Comparison of ENCODE assay signal across 6 cellular contexts in genomic region chr5:140664018-140664352, GRCh38. TPM values are rescaled to one million over a fixed set of nuclear protein-coding genes. Genes with fewer than 3 reads are reported as not detected.
DNase-seq lines count a peak whose midpoint lies in the region; ATAC-seq lines count a peak whose summit lies in the region.

No MANE protein-coding gene starts in this region.

- no peak for DNase-seq in activated naive CD4-positive, alpha-beta T cell treated with anti-CD3 and anti-CD28 coated beads for 36 hours
- DNase-seq in activated naive CD4-positive, alpha-beta T cell treated with Interleukin-2 at 50 U/mL for 16 hours: no peak
- DNase-seq in iPS DF 6.9 (ENCODE audit: low read depth, low spot score) (no peak), DMS 273 treated with DMSO at 0.1 percent for 48 hours (lab: John Stamatoyannopoulos, UW) (no peak)

- H3K27me3 ChIP-seq in iPS DF 6.9 (ENCODE audit: control insufficient read depth, insufficient read depth, low read length): no peaks in the 10 kb centered on the region

- no peaks in the 10 kb centered on the region for H3K27me3 Mint-ChIP-seq in activated naive CD4-positive, alpha-beta T cell treated with anti-CD3 and anti-CD28 coated beads for 36 hours (ENCODE audit: low read depth)

- H3K4me1 ChIP-seq in iPS DF 6.9 (ENCODE audit: control insufficient read depth, insufficient read depth, low read length) (no peaks in the 10 kb centered on the region), urinary bladder (ENCODE audit: insufficient read depth) (no peaks in the 10 kb centered on the region)

- peaks cover 17% of the 10 kb centered on the region; the same call in 1 of the 2 replicates for H3K36me3 ChIP-seq in iPS DF 6.9 (ENCODE audit: control insufficient read depth, insufficient read depth, low read length)
- peaks cover 9% of the 10 kb centered on the region for H3K36me3 ChIP-seq in urinary bladder (ENCODE audit: insufficient read depth)

- peak overlapping the region; percentile 97 for H3K4me3 Mint-ChIP-seq in activated naive CD4-positive, alpha-beta T cell treated with anti-CD3 and anti-CD28 coated beads for 36 hours

- ATAC-seq in HG03196 (IDR thresholded peaks at IDR 0.05; ENCODE audit: unreplicated experiment): no peak

- peaks cover 33% of the 10 kb centered on the region for H3K4me1 Mint-ChIP-seq in activated naive CD4-positive, alpha-beta T cell treated with anti-CD3 and anti-CD28 coated beads for 36 hours (ENCODE audit: low read depth)

- no peak overlapping the region for H3K27ac ChIP-seq in iPS DF 6.9 (ENCODE audit: low read length)
- H3K27ac ChIP-seq in urinary bladder (ENCODE audit: low read depth): no peak overlapping the region

- peak overlapping the region; percentile 86; the same call in 1 of the 2 replicates for H3K4me3 ChIP-seq in iPS DF 6.9 (ENCODE audit: low read length)
- H3K4me3 ChIP-seq in urinary bladder (ENCODE audit: low read depth, low read length): peak overlapping the region; percentile 58

- H3K27ac Mint-ChIP-seq in activated naive CD4-positive, alpha-beta T cell treated with anti-CD3 and anti-CD28 coated beads for 36 hours: peak overlapping the region; percentile 91

- intact Hi-C loops in activated naive CD4-positive, alpha-beta T cell treated with anti-CD3 and anti-CD28 coated beads for 36 hours (cut with micrococcal nuclease): loop anchor here (1.0 kb wide), 8 partner anchors 17 to 489 kb away; partner anchors contain the start of genes ANKHD1, APBB3, CYSTM1 and HARS1

- CTCF ChIA-PET in activated naive CD4-positive, alpha-beta T cell treated with anti-CD3 and anti-CD28 coated beads for 36 hours (lab: Charles Lee): interaction anchor here (0.6 kb wide), 1 partner anchor 544 kb away, joined by 4 read pairs; no protein-coding TSS in a partner anchor

- H3K36me3 Mint-ChIP-seq in activated naive CD4-positive, alpha-beta T cell treated with anti-CD3 and anti-CD28 coated beads for 36 hours (ENCODE audit: low read depth): peaks cover 38% of the 10 kb centered on the region

- H3K9me3 ChIP-seq in iPS DF 6.9 (ENCODE audit: control insufficient read depth, insufficient read depth, low read length): no peaks in the 10 kb centered on the region

- no peaks in the 10 kb centered on the region for H3K9me3 Mint-ChIP-seq in activated naive CD4-positive, alpha-beta T cell treated with anti-CD3 and anti-CD28 coated beads for 36 hours

- WGBS in iPS DF 6.9 (ENCODE audit: insufficient coverage, insufficient read length): no CpG with 5 or more reads among the region's 19 CpGs
- 10% methylated on average over 19 of the region's 19 CpGs for WGBS in urinary bladder

RNA-seq across cellular contexts. Expression of gene WDR55, which starts 0.7 kb away (rescaled TPM):
- 10 to 100 TPM; 18.9 to 19.8 TPM for total RNA-seq in activated naive CD4-positive, alpha-beta T cell treated with anti-CD3 and anti-CD28 coated beads for 36 hours
- 12.7 TPM for total RNA-seq in urinary bladder
- 13.5 TPM for polyA plus RNA-seq in urinary bladder

RNA-seq across cellular contexts. Expression of gene DND1, which starts 9.4 kb away (rescaled TPM):
- total RNA-seq in activated naive CD4-positive, alpha-beta T cell treated with anti-CD3 and anti-CD28 coated beads for 36 hours: 1 to 10 TPM; 1.7 to 1.9 TPM
- total RNA-seq in urinary bladder: not detected
- polyA plus RNA-seq in urinary bladder: 0.96 TPM

RNA-seq across cellular contexts. Expression of gene IK, which starts 16.4 kb away (rescaled TPM):
- 10 to 100 TPM; 82.9 to 93.1 TPM for total RNA-seq in activated naive CD4-positive, alpha-beta T cell treated with anti-CD3 and anti-CD28 coated beads for 36 hours
- total RNA-seq in urinary bladder: 58.7 TPM
- polyA plus RNA-seq in urinary bladder: 113 TPM

RNA-seq across cellular contexts. Expression of gene NDUFA2, which starts 16.6 kb away (rescaled TPM):
- total RNA-seq in activated naive CD4-positive, alpha-beta T cell treated with anti-CD3 and anti-CD28 coated beads for 36 hours: 10 to 100 TPM; 71.4 to 76.4 TPM
- total RNA-seq in urinary bladder: 34.7 TPM
- 117 TPM for polyA plus RNA-seq in urinary bladder

RNA-seq across cellular contexts. Expression of gene TMCO6, which starts 24.7 kb away (rescaled TPM):
- total RNA-seq in activated naive CD4-positive, alpha-beta T cell treated with anti-CD3 and anti-CD28 coated beads for 36 hours: 10 to 100 TPM; 29.0 to 29.5 TPM
- 12.2 TPM for total RNA-seq in urinary bladder
- 22.3 TPM for polyA plus RNA-seq in urinary bladder
